In the genomic region with DNA sequence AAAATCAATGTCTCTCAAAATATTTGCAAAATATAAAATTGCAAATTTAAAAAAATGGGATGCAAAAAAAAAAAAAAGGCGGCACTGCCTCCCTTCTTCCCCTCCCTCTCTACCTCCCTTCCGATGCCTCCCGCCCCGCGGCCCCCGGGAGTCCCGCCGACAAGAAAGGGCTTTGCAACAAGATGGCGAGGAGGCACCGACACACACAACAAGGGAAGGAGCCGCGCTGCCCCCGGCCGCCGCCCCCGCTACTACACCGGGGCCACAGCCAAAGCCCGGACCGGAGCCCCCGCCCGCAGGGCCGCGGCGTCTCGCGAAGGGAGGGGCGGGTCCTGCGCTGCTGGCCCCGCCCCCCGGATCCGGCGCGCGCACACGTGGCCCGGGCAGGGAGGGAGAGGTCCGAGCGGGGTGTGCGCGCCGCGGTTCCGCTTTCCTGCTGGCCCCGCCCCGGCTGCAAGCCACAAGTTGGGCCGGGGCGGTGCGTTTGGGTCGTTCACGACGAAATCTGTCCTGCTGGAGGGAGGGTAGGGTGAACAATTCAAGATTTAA, we compare ENCODE assay signal across 1 cellular context.
TF ChIP-seq lines count a peak whose summit lies in the region.

MNT (minus strand) TSS at position 184 of the 549 bp plus-strand sequence. CDS start 348 bp downstream, outside the sequence.

TF ChIP-seq in HCT116, 20 proteins besides CTCF, POLR2A, EP300 and RAD21 (continued from another document):
- TF ChIP-seq MAX (IDR thresholded peaks at IDR 0.05) (no peak), EZH2phosphoT487 (IDR thresholded peaks at IDR 0.05; ENCODE audit: borderline replicate concordance) (no peak), CEBPB (IDR thresholded peaks at IDR 0.05; ENCODE audit: low read depth) (no peak), SIN3A (IDR thresholded peaks at IDR 0.05; ENCODE audit: low read depth) (no peak), ZFX (IDR thresholded peaks at IDR 0.05) (no peak), CBX3 (IDR thresholded peaks at IDR 0.05; ENCODE audit: low read depth) (no peak), JUND (IDR thresholded peaks at IDR 0.05) (no peak)
- TF ChIP-seq, protein P1, sequence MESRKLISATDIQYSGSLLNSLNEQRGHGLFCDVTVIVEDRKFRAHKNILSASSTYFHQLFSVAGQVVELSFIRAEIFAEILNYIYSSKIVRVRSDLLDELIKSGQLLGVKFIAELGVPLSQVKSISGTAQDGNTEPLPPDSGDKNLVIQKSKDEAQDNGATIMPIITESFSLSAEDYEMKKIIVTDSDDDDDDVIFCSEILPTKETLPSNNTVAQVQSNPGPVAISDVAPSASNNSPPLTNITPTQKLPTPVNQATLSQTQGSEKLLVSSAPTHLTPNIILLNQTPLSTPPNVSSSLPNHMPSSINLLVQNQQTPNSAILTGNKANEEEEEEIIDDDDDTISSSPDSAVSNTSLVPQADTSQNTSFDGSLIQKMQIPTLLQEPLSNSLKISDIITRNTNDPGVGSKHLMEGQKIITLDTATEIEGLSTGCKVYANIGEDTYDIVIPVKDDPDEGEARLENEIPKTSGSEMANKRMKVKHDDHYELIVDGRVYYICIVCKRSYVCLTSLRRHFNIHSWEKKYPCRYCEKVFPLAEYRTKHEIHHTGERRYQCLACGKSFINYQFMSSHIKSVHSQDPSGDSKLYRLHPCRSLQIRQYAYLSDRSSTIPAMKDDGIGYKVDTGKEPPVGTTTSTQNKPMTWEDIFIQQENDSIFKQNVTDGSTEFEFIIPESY (IDR thresholded peaks at IDR 0.05; ENCODE audit: extremely low read depth, insufficient replicate concordance, low read length): no peak
TF ChIP-seq in HCT116: peak in this region for 3.
